In the genomic region with DNA sequence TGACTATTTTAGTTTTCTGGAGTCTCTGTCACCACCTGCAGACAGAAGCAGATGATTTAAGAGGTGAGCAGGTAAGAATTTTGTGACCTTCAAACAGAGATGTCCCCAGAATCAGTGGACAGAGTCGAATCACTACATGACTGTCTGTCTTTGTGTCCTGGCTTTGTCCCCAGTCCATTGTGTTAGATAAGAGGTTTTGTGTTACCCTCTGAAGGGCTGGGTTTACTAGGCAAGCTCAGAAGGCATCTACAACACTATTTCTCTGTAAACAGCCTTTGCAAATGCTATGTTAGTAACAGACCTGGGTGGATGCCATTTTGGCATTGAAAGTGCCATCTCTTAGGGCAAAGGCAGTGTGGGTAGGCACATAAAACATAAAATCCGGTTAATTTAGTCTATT, we compare ENCODE assay signal across 18 cellular contexts.
"Had no signal": no experiment of that assay in that cellular context is flagged by ENCODE, and none has a peak within 500 bp of the region (broad histone marks: within the 10 kb centered on the region; RNA-seq: fewer than 3 reads in every experiment).

No MANE protein-coding gene starts in this region.

- H3K9me3 Mint-ChIP-seq: activated B cell treated with CpG ODN at 0.5 μM for 24 hours; activated naive CD4-positive, alpha-beta T cell treated with anti-CD3 and anti-CD28 coated beads, Interleukin-2, amount 50 U/mL, for 72 hours; T-helper 2 cell treated with Interferon-gamma antibody and Interleukin-4, amounts not matched to agents 5 μg/mL and 100 μg/mL, for 36 hours had no signal

- H3K36me3 ChIP-seq: esophagus muscularis mucosa had no signal

- H3K27ac ChIP-seq: esophagus muscularis mucosa had no signal

- H3K9me3 ChIP-seq: esophagus muscularis mucosa had no signal

- H3K4me3 ChIP-seq: esophagus muscularis mucosa had no signal

- H3K4me3 Mint-ChIP-seq: activated B cell treated with CpG ODN at 0.5 μM for 24 hours; activated CD8-positive, alpha-beta T cell treated with anti-CD3 and anti-CD28 coated beads, Interleukin-2, amount 10 ng/mL, durations not matched to agents 7 days and 5 days; natural killer cell treated with Interleukin-12 subunit alpha and Interleukin-12 subunit beta and Interleukin-15 and Interleukin-18, amount 100 ng/mL, for 72 hours; T-helper 2 cell treated with Interferon-gamma antibody and Interleukin-4, amounts not matched to agents 5 μg/mL and 100 μg/mL, for 36 hours had no signal

- H3K4me1 Mint-ChIP-seq: activated B cell treated with CpG ODN at 0.5 μM for 24 hours had no signal

- H3K36me3 Mint-ChIP-seq: activated naive CD4-positive, alpha-beta T cell treated with anti-CD3 and anti-CD28 coated beads, Interleukin-2, amount 50 U/mL, for 72 hours; natural killer cell treated with Interleukin-12 subunit alpha and Interleukin-12 subunit beta and Interleukin-15 and Interleukin-18, amount 100 ng/mL, for 72 hours had no signal

- H3K27ac Mint-ChIP-seq: activated B cell treated with CpG ODN at 0.5 μM for 24 hours; activated CD8-positive, alpha-beta T cell treated with anti-CD3 and anti-CD28 coated beads, Interleukin-2, amount 10 ng/mL, durations not matched to agents 7 days and 5 days; activated naive CD4-positive, alpha-beta T cell treated with anti-CD3 and anti-CD28 coated beads, Interleukin-2, amount 50 U/mL, for 72 hours; natural killer cell treated with Interleukin-12 subunit alpha and Interleukin-12 subunit beta and Interleukin-15 and Interleukin-18, amount 100 ng/mL, for 72 hours; T-helper 2 cell treated with Interferon-gamma antibody and Interleukin-4, amounts not matched to agents 5 μg/mL and 100 μg/mL, for 36 hours had no signal

- H3K4me1 ChIP-seq: esophagus muscularis mucosa had no signal

- DNase-seq: activated B cell treated with CpG ODN at 0.5 μM for 24 hours; activated CD4-positive, alpha-beta T cell treated with anti-CD3 and anti-CD28 coated beads for 48 hours; activated CD8-positive, alpha-beta memory T cell treated with anti-CD3 and anti-CD28 coated beads, Interleukin-2, amount 50 U/mL, for 4 hours; activated CD8-positive, alpha-beta T cell treated with anti-CD3 and anti-CD28 coated beads, Interleukin-2, amount 10 ng/mL, durations not matched to agents 7 days and 5 days; activated gamma-delta T cell; activated T-cell treated with anti-CD3 and anti-CD28 coated beads, Interleukin-2, amount 50 U/mL, for 48 hours; cortex of kidney; effector CD4-positive, alpha-beta T cell; hypothalamus; kidney glomerular epithelial cell; small intestine; stimulated activated CD4-positive, alpha-beta T cell treated with anti-CD3 and anti-CD28 coated beads, Interleukin-4, amount 100 ng/mL, for 24 hours; stimulated activated naive CD4-positive, alpha-beta T cell; trophoblast cell had no signal
